ENCODE assay signal across 1 cellular context in the genomic region with DNA sequence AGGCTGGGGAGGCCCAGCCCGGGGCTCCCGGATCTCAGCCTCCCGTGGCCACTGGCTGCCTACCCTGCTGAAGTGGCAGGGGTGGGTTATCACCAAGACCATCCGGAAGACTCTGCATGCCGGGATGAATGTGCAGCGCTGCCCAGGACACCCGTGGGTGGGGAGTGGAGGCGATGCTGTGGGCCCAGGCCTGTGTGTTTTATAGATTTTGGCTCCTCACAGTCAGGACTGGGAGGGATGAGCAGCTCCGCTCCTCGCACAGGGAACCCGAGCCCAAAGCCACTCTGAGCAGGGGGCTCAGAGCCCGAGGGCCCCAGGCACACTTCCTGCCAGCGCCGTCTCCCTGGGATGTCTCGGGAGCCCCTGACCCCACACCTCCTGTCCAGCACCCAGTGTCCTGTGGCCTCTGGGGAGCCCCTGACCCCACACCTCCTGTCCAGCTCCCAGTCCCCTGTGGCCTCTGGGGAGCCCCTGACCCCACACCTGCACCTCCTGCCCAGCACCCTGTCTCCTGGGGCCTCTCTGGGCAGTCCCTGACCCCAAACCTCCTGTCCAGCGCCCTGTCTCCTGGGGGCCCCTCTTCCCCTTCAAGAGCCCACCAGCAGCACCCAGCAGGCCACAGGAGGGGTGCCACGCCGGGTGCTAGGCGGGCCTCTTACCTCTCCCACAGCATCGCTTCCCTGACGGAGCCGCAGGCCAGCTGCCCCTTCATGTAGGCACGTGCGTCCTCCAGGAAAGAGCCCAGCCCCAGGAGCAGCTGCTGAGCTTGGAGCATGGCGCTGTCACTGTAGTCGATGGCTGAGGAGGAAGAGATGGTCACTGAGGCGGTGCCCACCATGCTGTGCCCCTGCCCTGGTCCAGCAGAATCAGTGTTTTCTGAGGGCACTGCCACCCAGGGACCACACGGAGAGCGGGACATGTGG.
TF ChIP-seq lines count a peak whose summit lies in the region.

No MANE protein-coding gene starts in this region.

TF ChIP-seq in HepG2, 621 proteins besides CTCF, POLR2A, EP300 and RAD21:
- TF ChIP-seq RBM22 (optimal IDR thresholded peaks at IDR 0.05; ENCODE audit: low read length) = peak; percentile 11
- TF ChIP-seq, protein P1, sequence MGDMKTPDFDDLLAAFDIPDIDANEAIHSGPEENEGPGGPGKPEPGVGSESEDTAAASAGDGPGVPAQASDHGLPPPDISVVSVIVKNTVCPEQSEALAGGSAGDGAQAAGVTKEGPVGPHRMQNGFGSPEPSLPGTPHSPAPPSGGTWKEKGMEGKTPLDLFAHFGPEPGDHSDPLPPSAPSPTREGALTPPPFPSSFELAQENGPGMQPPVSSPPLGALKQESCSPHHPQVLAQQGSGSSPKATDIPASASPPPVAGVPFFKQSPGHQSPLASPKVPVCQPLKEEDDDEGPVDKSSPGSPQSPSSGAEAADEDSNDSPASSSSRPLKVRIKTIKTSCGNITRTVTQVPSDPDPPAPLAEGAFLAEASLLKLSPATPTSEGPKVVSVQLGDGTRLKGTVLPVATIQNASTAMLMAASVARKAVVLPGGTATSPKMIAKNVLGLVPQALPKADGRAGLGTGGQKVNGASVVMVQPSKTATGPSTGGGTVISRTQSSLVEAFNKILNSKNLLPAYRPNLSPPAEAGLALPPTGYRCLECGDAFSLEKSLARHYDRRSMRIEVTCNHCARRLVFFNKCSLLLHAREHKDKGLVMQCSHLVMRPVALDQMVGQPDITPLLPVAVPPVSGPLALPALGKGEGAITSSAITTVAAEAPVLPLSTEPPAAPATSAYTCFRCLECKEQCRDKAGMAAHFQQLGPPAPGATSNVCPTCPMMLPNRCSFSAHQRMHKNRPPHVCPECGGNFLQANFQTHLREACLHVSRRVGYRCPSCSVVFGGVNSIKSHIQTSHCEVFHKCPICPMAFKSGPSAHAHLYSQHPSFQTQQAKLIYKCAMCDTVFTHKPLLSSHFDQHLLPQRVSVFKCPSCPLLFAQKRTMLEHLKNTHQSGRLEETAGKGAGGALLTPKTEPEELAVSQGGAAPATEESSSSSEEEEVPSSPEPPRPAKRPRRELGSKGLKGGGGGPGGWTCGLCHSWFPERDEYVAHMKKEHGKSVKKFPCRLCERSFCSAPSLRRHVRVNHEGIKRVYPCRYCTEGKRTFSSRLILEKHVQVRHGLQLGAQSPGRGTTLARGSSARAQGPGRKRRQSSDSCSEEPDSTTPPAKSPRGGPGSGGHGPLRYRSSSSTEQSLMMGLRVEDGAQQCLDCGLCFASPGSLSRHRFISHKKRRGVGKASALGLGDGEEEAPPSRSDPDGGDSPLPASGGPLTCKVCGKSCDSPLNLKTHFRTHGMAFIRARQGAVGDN (CRISPR knock-in tag; IDR thresholded peaks at IDR 0.05) = peak; percentile 16; the same call in 1 of the 2 replicates
- TF ChIP-seq AGO2 (optimal IDR thresholded peaks at IDR 0.05; ENCODE audit: low read depth, low read length) = peak; percentile 93
- TF ChIP-seq KDM1A (CRISPR knock-in tag; IDR thresholded peaks at IDR 0.05) = no peak
- TF ChIP-seq, protein P2, sequence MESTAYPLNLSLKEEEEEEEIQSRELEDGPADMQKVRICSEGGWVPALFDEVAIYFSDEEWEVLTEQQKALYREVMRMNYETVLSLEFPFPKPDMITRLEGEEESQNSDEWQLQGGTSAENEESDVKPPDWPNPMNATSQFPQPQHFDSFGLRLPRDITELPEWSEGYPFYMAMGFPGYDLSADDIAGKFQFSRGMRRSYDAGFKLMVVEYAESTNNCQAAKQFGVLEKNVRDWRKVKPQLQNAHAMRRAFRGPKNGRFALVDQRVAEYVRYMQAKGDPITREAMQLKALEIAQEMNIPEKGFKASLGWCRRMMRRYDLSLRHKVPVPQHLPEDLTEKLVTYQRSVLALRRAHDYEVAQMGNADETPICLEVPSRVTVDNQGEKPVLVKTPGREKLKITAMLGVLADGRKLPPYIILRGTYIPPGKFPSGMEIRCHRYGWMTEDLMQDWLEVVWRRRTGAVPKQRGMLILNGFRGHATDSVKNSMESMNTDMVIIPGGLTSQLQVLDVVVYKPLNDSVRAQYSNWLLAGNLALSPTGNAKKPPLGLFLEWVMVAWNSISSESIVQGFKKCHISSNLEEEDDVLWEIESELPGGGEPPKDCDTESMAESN (CRISPR knock-in tag; conservative IDR thresholded peaks at IDR 0.05) = no peak
- TF ChIP-seq POLR2G (IDR thresholded peaks at IDR 0.05; ENCODE audit: low read depth, low read length) = 0 out of 2 replicates have a peak, but pooled peaks have one; percentile 12
